10 cellular contexts compared by ENCODE assay signal in genomic region chr2:227545990-227546389, GRCh38. TPM values are rescaled to one million over a fixed set of nuclear protein-coding genes. Genes with fewer than 3 reads are reported as not detected.
DNase-seq lines count a peak whose midpoint lies in the region; ATAC-seq, FAIRE-seq and TF ChIP-seq lines count a peak whose summit lies in the region.
"Had no signal": no experiment of that assay in that cellular context is flagged by ENCODE, and none has a peak within 500 bp of the region (broad histone marks: within the 10 kb centered on the region; RNA-seq: fewer than 3 reads in every experiment).

No MANE protein-coding gene starts in this region.

- WGBS in body of pancreas, 2 donors, result 89 to 95% methylated on average over 10 to 11 of the region's 11 CpGs

- no peaks in the 10 kb centered on the region for H3K36me3 ChIP-seq in body of pancreas (replicated peaks in 1 of 2; ENCODE audit: insufficient read depth in 1 of 2, low read depth in 2 of 2)

- ATAC-seq in body of pancreas (no peak), esophagus mucosa (no peak)

- intact Hi-C loops in body of pancreas (cut with DNase I), result no loop called here

- no peaks in the 10 kb centered on the region for H3K9me3 ChIP-seq in body of pancreas

- in situ Hi-C loops in Caki2 (cut with HindIII; ENCODE audit: low pct_unique_long_range_greater_than_20kb, low sequenced_read_pairs), result no loop called here

- peak; percentile 26 for FAIRE-seq in GM19239 (lab: Jason Lieb, UNC)

- no peak overlapping the region for H3K4me3 ChIP-seq in body of pancreas
- H3K4me3 ChIP-seq: coronary artery had no signal

- no peak for TF ChIP-seq CTCF in body of pancreas (IDR thresholded peaks at IDR 0.05)

- H3K27ac ChIP-seq in body of pancreas, result no peak overlapping the region
- H3K27ac ChIP-seq: coronary artery had no signal

- TF ChIP-seq POLR2A in body of pancreas (IDR thresholded peaks at IDR 0.05), result no peak

- H3K27me3 ChIP-seq in body of pancreas, result no peaks in the 10 kb centered on the region

- peak; percentile 85 for DNase-seq in Caki2 (ENCODE audit: low read depth)
- DNase-seq in GM19239 (ENCODE audit: insufficient read length, low spot score), result no peak
- peak; percentile 6 for DNase-seq in UCSD-AML1 (lab: John Stamatoyannopoulos, UW; ENCODE audit: unreplicated experiment)
- DNase-seq in islet precursor cell, result peak; percentile 55
- DNase-seq in body of pancreas, result no peak
- DNase-seq in GF-D8 (lab: John Stamatoyannopoulos, UW), result no peak
- DNase-seq: NCI-H1417, SIG-M5 had no signal

- H3K4me1 ChIP-seq in body of pancreas, result no peaks in the 10 kb centered on the region

RNA-seq across cellular contexts. Expression of gene SCYGR2, which starts 52.7 kb away (rescaled TPM):
- not detected in 2 replicates for total RNA-seq in Caki2 (2014; rRNA removed; shearing (Covaris generic); ENCODE audit: low replicate concordance)
- total RNA-seq in body of pancreas, result not detected
- total RNA-seq in esophagus mucosa, result not detected

Comparison
In these comparisons a context has a peak if more than half of its experiments do, and no peak if none do; other contexts are left out.
1. DNase-seq: peak in Caki2 (single experiment), UCSD-AML1 (single experiment) and islet precursor cell (single experiment); none in GM19239 (single experiment), body of pancreas (0 of 4) and GF-D8 (single experiment).